20 cellular contexts compared by ENCODE assay signal in genomic region chr13:106961219-106961618, GRCh38.
A peak's percentile ranks its signal among the peaks of the same experiment; 100 is the strongest.
DNase-seq lines count a peak whose midpoint lies in the region; ATAC-seq and TF ChIP-seq lines count a peak whose summit lies in the region.
"Had no signal": no experiment of that assay in that cellular context is flagged by ENCODE, and none has a peak within 500 bp of the region (broad histone marks: within the 10 kb centered on the region; RNA-seq: fewer than 3 reads in every experiment).

No MANE protein-coding gene starts in this region.

- peaks cover 13% of the 10 kb centered on the region for H3K36me3 Mint-ChIP-seq in Caco-2 (ENCODE audit: insufficient read depth, unreplicated experiment)
- H3K36me3 Mint-ChIP-seq: CD4-positive, CD25-positive, alpha-beta regulatory T cell; CD8-positive, alpha-beta T cell had no signal

- H3K9me3 ChIP-seq in Caco-2, result peaks cover 3% of the 10 kb centered on the region; the same call in 1 of the 2 replicates
- no peaks in the 10 kb centered on the region for H3K9me3 ChIP-seq in hepatocyte (ENCODE audit: low read depth)
- H3K9me3 ChIP-seq in neural cell (ENCODE audit: low read length), result no peaks in the 10 kb centered on the region
- H3K9me3 ChIP-seq: BLaER1 had no signal

- H2AFZ ChIP-seq in hepatocyte (no peak overlapping the region), neural cell (ENCODE audit: low read depth, low read length) (no peak overlapping the region)

- H3K27ac ChIP-seq in hepatocyte (peak overlapping the region; percentile 56), neural cell (ENCODE audit: low read length) (peak overlapping the region; percentile 71)
- H3K27ac ChIP-seq: 22Rv1, BLaER1, C4-2B had no signal

- H3K27me3 ChIP-seq in Caco-2 (replicated peaks; ENCODE audit: control insufficient read depth, insufficient read depth, low read length), result no peaks in the 10 kb centered on the region
- H3K27me3 ChIP-seq in hepatocyte, result no peaks in the 10 kb centered on the region
- no peaks in the 10 kb centered on the region for H3K27me3 ChIP-seq in neural cell (ENCODE audit: insufficient read depth, low read depth, low read length)
- H3K27me3 ChIP-seq: BLaER1 had no signal

- H3K9ac ChIP-seq in neural cell (ENCODE audit: low read length), result no peak overlapping the region
- H3K9ac ChIP-seq: BLaER1 had no signal

- intact Hi-C loops in Caco-2 (cut with micrococcal nuclease; ENCODE audit: unreplicated experiment), result no loop called here
- intact Hi-C loops in left ventricle myocardium superior (cut with micrococcal nuclease), result no loop called here

- no peak for TF ChIP-seq EP300 in neural cell (conservative IDR thresholded peaks at IDR 0.05; ENCODE audit: poor library complexity, severe bottlenecking)

- H3K27me3 Mint-ChIP-seq in Caco-2 (ENCODE audit: insufficient read depth, unreplicated experiment), result no peaks in the 10 kb centered on the region
- H3K27me3 Mint-ChIP-seq: B cell; CD4-positive, CD25-positive, alpha-beta regulatory T cell had no signal

- ATAC-seq in left ventricle myocardium superior, result no peak
- ATAC-seq: CD8-positive, alpha-beta T cell; GM12878 had no signal

- no TSS peak for BruUV-seq in Caco-2 (replicated peaks; lab: Mats Ljungman, UMichigan)

- H3K79me2 ChIP-seq in hepatocyte (no peaks in the 10 kb centered on the region), neural cell (replicated peaks; ENCODE audit: insufficient read depth, low read length) (no peaks in the 10 kb centered on the region)

- CTCF ChIA-PET in Caco-2 (lab: Charles Lee), result no interaction called here

- no peak for TF ChIP-seq CTCF in Caco-2 (IDR thresholded peaks at IDR 0.05; ENCODE audit: insufficient read depth in 1 of 2, low read depth in 1 of 2, low read length in 1 of 2, severe bottlenecking in 1 of 2, unreplicated experiment in 1 of 2)
- TF ChIP-seq CTCF in hepatocyte (IDR thresholded peaks at IDR 0.05; ENCODE audit: poor library complexity), result no peak
- no peak for TF ChIP-seq CTCF in neural cell (IDR thresholded peaks at IDR 0.05; ENCODE audit: poor library complexity, severe bottlenecking)

- no peaks in the 10 kb centered on the region for H3F3A ChIP-seq in neural cell (ENCODE audit: insufficient read depth, low read length, poor library complexity, severe bottlenecking)

- H3K4me2 ChIP-seq in hepatocyte (no peak overlapping the region), neural cell (ENCODE audit: low read length) (no peak overlapping the region)
- H3K4me2 ChIP-seq: BLaER1 had no signal

- H3K4me3 Mint-ChIP-seq in Caco-2 (ENCODE audit: unreplicated experiment), result peak overlapping the region; percentile 65
- H3K4me3 Mint-ChIP-seq: B cell; CD4-positive, CD25-positive, alpha-beta regulatory T cell; CD8-positive, alpha-beta T cell had no signal

- peak overlapping the region; percentile 92 for H3K27ac Mint-ChIP-seq in Caco-2 (ENCODE audit: unreplicated experiment)
- H3K27ac Mint-ChIP-seq: B cell; CD4-positive, CD25-positive, alpha-beta regulatory T cell; CD8-positive, alpha-beta T cell had no signal

- H3K4me1 ChIP-seq in Caco-2 (peaks cover 78% of the 10 kb centered on the region), hepatocyte (ENCODE audit: insufficient read depth) (peaks cover 4% of the 10 kb centered on the region)
- H3K4me1 ChIP-seq: BLaER1 had no signal

- peaks cover 14% of the 10 kb centered on the region for H3K9me3 Mint-ChIP-seq in Caco-2 (ENCODE audit: unreplicated experiment)

- POLR2A ChIA-PET in Caco-2 (lab: Charles Lee), result no interaction called here

- H3K4me1 Mint-ChIP-seq in Caco-2 (ENCODE audit: low read depth, unreplicated experiment), result peaks cover 50% of the 10 kb centered on the region
- H3K4me1 Mint-ChIP-seq: B cell; CD4-positive, CD25-positive, alpha-beta regulatory T cell had no signal

- DNase-seq in Caco-2 (peak; percentile 26 to 43), hepatocyte (ENCODE audit: low spot score) (no peak), left ventricle myocardium superior (no peak), mucosa of gallbladder (ENCODE audit: low spot score) (no peak), NCI-H2171 treated with DMSO at 0.1 percent for 48 hours (lab: John Stamatoyannopoulos, UW) (no peak)
- DNase-seq: CD4-positive, CD25-positive, alpha-beta regulatory T cell; CD8-positive, alpha-beta T cell; DMS 273 treated with DMSO at 0.1 percent for 48 hours; DMS79; EL; GDM1; GOT3; H7; HCEC 1CT had no signal

- no peak for TF ChIP-seq RAD21 in neural cell (conservative IDR thresholded peaks at IDR 0.05)

- H3K9me2 ChIP-seq in hepatocyte (replicated peaks; ENCODE audit: insufficient read depth) (no peaks in the 10 kb centered on the region), neural cell (ENCODE audit: insufficient read depth, low read length) (no peaks in the 10 kb centered on the region)

- H3K36me3 ChIP-seq in Caco-2 (ENCODE audit: control insufficient read depth, insufficient read depth, low read length) (no peaks in the 10 kb centered on the region), hepatocyte (replicated peaks; ENCODE audit: insufficient read depth, low read depth) (no peaks in the 10 kb centered on the region), neural cell (ENCODE audit: insufficient read depth, low read length) (no peaks in the 10 kb centered on the region)
- H3K36me3 ChIP-seq: BLaER1 had no signal

- H3K4me3 ChIP-seq in Caco-2 (ENCODE audit: low read depth, low read length) (no peak overlapping the region), hepatocyte (no peak overlapping the region), neural cell (ENCODE audit: low read length) (no peak overlapping the region)
- H3K4me3 ChIP-seq: BLaER1, GM12878 had no signal

- H4K20me1 ChIP-seq in hepatocyte (ENCODE audit: insufficient read depth, poor library complexity, severe bottlenecking), result no peaks in the 10 kb centered on the region
- no peaks in the 10 kb centered on the region for H4K20me1 ChIP-seq in neural cell (ENCODE audit: insufficient read depth)
- H4K20me1 ChIP-seq: BLaER1 had no signal

- WGBS in hepatocyte (ENCODE audit: low lambda C conversion rate, missing lambda C conversion rate), result 80% methylated on average over 1 of the region's 1 CpG

TF ChIP-seq in neural cell, 6 proteins besides CTCF, POLR2A, EP300 and RAD21:
- TF ChIP-seq REST (IDR thresholded peaks at IDR 0.05; ENCODE audit: borderline replicate concordance) (no peak), TAF1 (IDR thresholded peaks at IDR 0.05; ENCODE audit: low read depth) (no peak), MXI1 (conservative IDR thresholded peaks at IDR 0.05; ENCODE audit: poor library complexity, severe bottlenecking) (no peak), POLR2AphosphoS5 (IDR thresholded peaks at IDR 0.05) (no peak), EZH2 (IDR thresholded peaks at IDR 0.05; ENCODE audit: borderline replicate concordance, insufficient read depth, low read length, poor library complexity, severe bottlenecking) (no peak), SMC3 (conservative IDR thresholded peaks at IDR 0.05; ENCODE audit: poor library complexity) (no peak)
TF ChIP-seq in neural cell: peak in this region for 0.

Comparison
In these comparisons a context has a peak if more than half of its experiments do, and no peak if none do; other contexts are left out.
1. DNase-seq: peak in Caco-2 (2 of 2); none in hepatocyte (single experiment), left ventricle myocardium superior (single experiment), mucosa of gallbladder (single experiment) and NCI-H2171 treated with DMSO at 0.1 percent for 48 hours (single experiment).